In genomic region chr2:26521054-26521912, GRCh38 we compare ENCODE assay signal across 9 cellular contexts. TPM values are rescaled to one million over a fixed set of nuclear protein-coding genes. Genes with fewer than 3 reads are reported as not detected.
DNase-seq lines count a peak whose midpoint lies in the region; ATAC-seq and TF ChIP-seq lines count a peak whose summit lies in the region.
"Had no signal": no experiment of that assay in that cellular context is flagged by ENCODE, and none has a peak within 500 bp of the region (broad histone marks: within the 10 kb centered on the region; RNA-seq: fewer than 3 reads in every experiment).

No MANE protein-coding gene starts in this region.

- no peak overlapping the region for H3K4me3 ChIP-seq in HEK293 (ENCODE audit: low read depth, low read length)

- H3K4me1 ChIP-seq in HEK293 (ENCODE audit: control insufficient read depth, insufficient read depth, low read length): no peaks in the 10 kb centered on the region

- no peaks in the 10 kb centered on the region for H3K36me3 Mint-ChIP-seq in Calu3 (ENCODE audit: insufficient read depth, unreplicated experiment)

- no peak overlapping the region for H3K27ac Mint-ChIP-seq in Calu3 (ENCODE audit: unreplicated experiment)

- no TSS peak for BruUV-seq in Calu3 (replicated peaks; lab: Mats Ljungman, UMichigan)

- no peaks in the 10 kb centered on the region for H3K4me1 Mint-ChIP-seq in Calu3 (ENCODE audit: low read depth, unreplicated experiment)

- no peaks in the 10 kb centered on the region for H3K36me3 ChIP-seq in HEK293 (ENCODE audit: control insufficient read depth in 2 of 2, insufficient read depth in 1 of 2, low read length in 2 of 2)

- DNase-seq in Calu3 (peak; percentile 67), SHP77 treated with DMSO at 0.1 percent for 48 hours (lab: John Stamatoyannopoulos, UW) (peak; percentile 6), iPS-NIHi7 (ENCODE audit: extremely low spot score) (peak; percentile 86), GM19238 (ENCODE audit: insufficient read length, low spot score) (no peak)
- DNase-seq in stimulated activated CD4-positive, alpha-beta T cell treated with anti-CD3 and anti-CD28 coated beads, Interleukin-4, amount 100 ng/mL, for 4 hours: no peak
- DNase-seq in activated CD4-positive, alpha-beta T cell treated with anti-CD3 and anti-CD28 coated beads for 1 hour: no peak

- no peaks in the 10 kb centered on the region for H3K9me3 ChIP-seq in HEK293 (ENCODE audit: control insufficient read depth, insufficient read depth, low read depth, low read length)

- H3K4me3 Mint-ChIP-seq in Calu3 (ENCODE audit: low read depth, unreplicated experiment): no peak overlapping the region

- ATAC-seq in GM18907 (IDR thresholded peaks at IDR 0.05; ENCODE audit: unreplicated experiment): no peak

- POLR2A ChIA-PET in HEK293 (lab: Yijun Ruan, JAX): interaction anchor here (0.6 kb wide), 1 partner anchor 278 kb away, joined by 3 read pairs; no protein-coding TSS in a partner anchor

- TF ChIP-seq CTCF in Calu3 (IDR thresholded peaks at IDR 0.05; ENCODE audit: unreplicated experiment) (peak; percentile 72), HEK293 (tag by site-specific recombination; IDR thresholded peaks at IDR 0.05) (peak; percentile 25; the same call in 1 of the 2 replicates)

- intact Hi-C loops in Calu3 (cut with micrococcal nuclease; ENCODE audit: unreplicated experiment): loop anchor here (1.0 to 2.0 kb wide), 2 partner anchors 57 to 224 kb away; no protein-coding TSS in a partner anchor

- CTCF ChIA-PET in Calu3 (lab: Charles Lee) (interaction anchor here (0.8 to 2.0 kb wide), 6 partner anchors 16 to 60 kb away, joined by 3 to 33 read pairs (median 5); a partner anchor contains a TSS), HEK293 (lab: Yijun Ruan, JAX) (interaction anchor here (0.6 to 5.5 kb wide), 9 partner anchors 9 to 928 kb away, joined by 3 to 37 read pairs (median 4); no protein-coding TSS in a partner anchor)

- H3K27ac ChIP-seq in HEK293 (ENCODE audit: extremely low read depth, low read depth, low read length): no peak overlapping the region

- no peaks in the 10 kb centered on the region for H3K9me3 Mint-ChIP-seq in Calu3 (ENCODE audit: low read depth, unreplicated experiment)

- H3K27me3 Mint-ChIP-seq in Calu3 (ENCODE audit: unreplicated experiment): peaks cover 46% of the 10 kb centered on the region

TF ChIP-seq in HEK293, 187 proteins besides CTCF, POLR2A, EP300 and RAD21:
- TF ChIP-seq RBAK (tag by site-specific recombination; IDR thresholded peaks at IDR 0.05) (no peak), SCRT2 (tag by site-specific recombination; IDR thresholded peaks at IDR 0.05) (peak; percentile 95), ZNF248 (tag by site-specific recombination; IDR thresholded peaks at IDR 0.05) (no peak), SP7 (tag by site-specific recombination; IDR thresholded peaks at IDR 0.05) (no peak), SCRT1 (tag by site-specific recombination; IDR thresholded peaks at IDR 0.05; ENCODE audit: borderline replicate concordance) (peak; percentile 63; the same call in 1 of the 2 replicates)

RNA-seq across cellular contexts. Expression of gene OTOF, which starts 43.4 kb away (rescaled TPM):
- not detected in 2 replicates for total RNA-seq in Calu3 (2022)
- total RNA-seq: HT1080 had no signal

Comparison
In these comparisons a context has a peak if more than half of its experiments do, and no peak if none do; other contexts are left out.
1. DNase-seq: peak in Calu3 (single experiment), SHP77 treated with DMSO at 0.1 percent for 48 hours (single experiment) and iPS-NIHi7 (single experiment); none in GM19238 (single experiment), stimulated activated CD4-positive, alpha-beta T cell treated with anti-CD3 and anti-CD28 coated beads, Interleukin-4, amount 100 ng/mL, for 4 hours (0 of 2) and activated CD4-positive, alpha-beta T cell treated with anti-CD3 and anti-CD28 coated beads for 1 hour (single experiment).